7 cellular contexts compared by ENCODE assay signal in the genomic region with DNA sequence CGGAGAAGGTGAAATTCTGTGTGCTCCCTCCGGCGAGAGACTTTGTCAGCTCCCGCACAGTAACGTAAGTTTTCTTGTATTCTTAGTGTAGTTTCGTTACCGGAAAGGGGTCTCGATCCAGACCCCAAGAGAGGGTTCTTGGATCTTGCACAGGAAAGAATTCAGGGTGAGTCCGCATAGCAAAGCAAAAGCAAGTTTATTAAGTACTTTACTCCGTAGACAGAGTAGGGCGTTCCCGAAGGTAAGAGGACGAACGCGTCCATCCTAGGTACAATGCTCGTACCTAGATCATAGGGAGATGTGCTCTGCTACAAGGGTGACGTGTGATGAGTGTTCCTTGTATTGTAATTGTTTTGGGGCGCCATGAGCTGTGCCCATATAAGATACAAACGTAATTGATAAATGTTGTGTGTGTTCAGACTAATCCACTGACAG. TPM values are rescaled to one million over a fixed set of nuclear protein-coding genes. Genes with fewer than 3 reads are reported as not detected.
DNase-seq lines count a peak whose midpoint lies in the region; ATAC-seq, FAIRE-seq and TF ChIP-seq lines count a peak whose summit lies in the region.

No MANE protein-coding gene starts in this region.

- H3K4me3 ChIP-seq in OCI-LY1 (ENCODE audit: low read depth, low read length, poor library complexity, severe bottlenecking): peak overlapping the region; percentile 98
- peak overlapping the region; percentile 88 for H3K4me3 ChIP-seq in neural progenitor cell

- peak; percentile 17 for ATAC-seq in GM18858 (IDR thresholded peaks at IDR 0.05; ENCODE audit: unreplicated experiment)

- H2AFZ ChIP-seq in OCI-LY1 (ENCODE audit: low read length) (peak overlapping the region; percentile 92), neural progenitor cell (replicated peaks) (peak overlapping the region; percentile 86)

- H3K9me3 Mint-ChIP-seq in HFFc6 (peaks cover 11% of the 10 kb centered on the region), endothelial cell (ENCODE audit: unreplicated experiment) (no peaks in the 10 kb centered on the region), neural progenitor cell (peaks cover 18% of the 10 kb centered on the region)

- peaks cover 44% of the 10 kb centered on the region for H3K4me1 ChIP-seq in OCI-LY1 (ENCODE audit: insufficient read depth, low read length, severe bottlenecking)
- H3K4me1 ChIP-seq in neural progenitor cell: peaks cover 21% of the 10 kb centered on the region

- H3K27me3 ChIP-seq in OCI-LY1 (ENCODE audit: insufficient read depth, low read length) (no peaks in the 10 kb centered on the region), neural progenitor cell (no peaks in the 10 kb centered on the region)

- H3K27me3 Mint-ChIP-seq in HFFc6 (ENCODE audit: insufficient read depth) (peaks cover 11% of the 10 kb centered on the region), endothelial cell (ENCODE audit: unreplicated experiment) (peaks cover 5% of the 10 kb centered on the region), neural progenitor cell (ENCODE audit: insufficient read depth, low read depth) (peaks cover 6% of the 10 kb centered on the region)

- H3K27ac ChIP-seq in OCI-LY1 (ENCODE audit: low read depth, low read length, poor library complexity, severe bottlenecking) (peak overlapping the region; percentile 51), neural progenitor cell (no peak overlapping the region)

- H3K36me3 Mint-ChIP-seq in HFFc6 (ENCODE audit: low read depth) (peaks cover 50% of the 10 kb centered on the region), endothelial cell (ENCODE audit: low read depth, unreplicated experiment) (peaks cover 11% of the 10 kb centered on the region), neural progenitor cell (peaks cover 50% of the 10 kb centered on the region)

- H3K27ac Mint-ChIP-seq in HFFc6 (peak overlapping the region; percentile 98), endothelial cell (ENCODE audit: unreplicated experiment) (peak overlapping the region; percentile 58), neural progenitor cell (peak overlapping the region; percentile 96)

- H3K4me3 Mint-ChIP-seq in HFFc6: peak overlapping the region; percentile 99
- peak overlapping the region; percentile 97 for H3K4me3 Mint-ChIP-seq in endothelial cell (ENCODE audit: unreplicated experiment)
- peak overlapping the region; percentile 100 for H3K4me3 Mint-ChIP-seq in neural progenitor cell

- H3K9me2 ChIP-seq in OCI-LY1 (ENCODE audit: low read depth, low read length): no peaks in the 10 kb centered on the region

- FAIRE-seq in H54 (lab: Jason Lieb, UNC): no peak

- H3K36me3 ChIP-seq in OCI-LY1 (ENCODE audit: insufficient read depth, low read length) (peaks cover 39% of the 10 kb centered on the region), neural progenitor cell (no peaks in the 10 kb centered on the region)

- peak overlapping the region; percentile 97 for H3K9ac ChIP-seq in OCI-LY1 (ENCODE audit: low read length)
- peak overlapping the region; percentile 56 for H3K9ac ChIP-seq in neural progenitor cell

- no peak for TF ChIP-seq POLR2A in H54 (IDR thresholded peaks at IDR 0.05; ENCODE audit: low read depth, low read length)

- peaks cover 45% of the 10 kb centered on the region for H3K79me2 ChIP-seq in OCI-LY1 (ENCODE audit: insufficient read depth, low read length)
- H3K79me2 ChIP-seq in neural progenitor cell (ENCODE audit: low read depth): peaks cover 61% of the 10 kb centered on the region

- no peaks in the 10 kb centered on the region for H3F3A ChIP-seq in OCI-LY1 (ENCODE audit: insufficient read depth, low read length)
- peaks cover 4% of the 10 kb centered on the region for H3F3A ChIP-seq in neural progenitor cell (ENCODE audit: low read depth)

- TF ChIP-seq CTCF in HFFc6 (IDR thresholded peaks at IDR 0.05) (no peak), OCI-LY1 (IDR thresholded peaks at IDR 0.05; ENCODE audit: low read length) (no peak), endothelial cell (IDR thresholded peaks at IDR 0.05; ENCODE audit: unreplicated experiment) (no peak), neural progenitor cell (IDR thresholded peaks at IDR 0.05) (no peak)

- H4K20me1 ChIP-seq in OCI-LY1 (ENCODE audit: insufficient read depth, low read length): no peaks in the 10 kb centered on the region
- H4K20me1 ChIP-seq in neural progenitor cell (ENCODE audit: low read depth): peaks cover 25% of the 10 kb centered on the region

- DNase-seq in HFFc6 (no peak), endothelial cell (ENCODE audit: low spot score) (no peak), neural progenitor cell (ENCODE audit: low spot score) (no peak), H54 (ENCODE audit: insufficient read length, low spot score) (no peak)
- DNase-seq in stimulated activated CD4-positive, alpha-beta T cell treated with anti-CD3 and anti-CD28 coated beads, Interleukin-2, amount 100 ng/mL, for 24 hours: no peak

- H3K9me3 ChIP-seq in OCI-LY1 (ENCODE audit: low read length): 0 out of 2 replicates have a peak, but pooled peaks cover 5% of the 10 kb centered on the region
- H3K9me3 ChIP-seq in neural progenitor cell (ENCODE audit: low read depth): no peaks in the 10 kb centered on the region

- H3K4me1 Mint-ChIP-seq in HFFc6 (ENCODE audit: low read depth): peaks cover 45% of the 10 kb centered on the region
- peaks cover 33% of the 10 kb centered on the region for H3K4me1 Mint-ChIP-seq in endothelial cell (ENCODE audit: unreplicated experiment)
- H3K4me1 Mint-ChIP-seq in neural progenitor cell: peaks cover 29% of the 10 kb centered on the region

- H3K4me2 ChIP-seq in OCI-LY1 (ENCODE audit: low read length) (peak overlapping the region; percentile 95), neural progenitor cell (peak overlapping the region; percentile 96)

RNA-seq across cellular contexts. Expression of gene IFI27L1, which starts 0.3 kb away (rescaled TPM):
- 10 to 100 TPM; 22.3 to 28.2 (median 23.7) TPM for total RNA-seq in HFFc6 (2021; fragmentation: NEBNext Ultra II Directional; extraction: Animal tissue kit (Norgen Biotek cat#: 25700))
- total RNA-seq in endothelial cell (ENCODE audit: unreplicated experiment) (33.5 TPM), neural progenitor cell (ENCODE audit: low replicate concordance) (10.8 and 19.9 TPM in 2 replicates)

RNA-seq across cellular contexts. Expression of gene DDX24, which starts 0.4 kb away (rescaled TPM):
- 100 to 1,000 TPM; 167 to 191 (median 187) TPM for total RNA-seq in HFFc6 (2021; fragmentation: NEBNext Ultra II Directional; extraction: Animal tissue kit (Norgen Biotek cat#: 25700))
- total RNA-seq in endothelial cell (ENCODE audit: unreplicated experiment) (89.6 TPM), neural progenitor cell (ENCODE audit: low replicate concordance) (113 and 153 TPM in 2 replicates)

RNA-seq across cellular contexts. Expression of gene IFI27, which starts 29.1 kb away (rescaled TPM):
- under 1 TPM in 2 of 6 experiments, not detected in 4; 0.29 to 0.46 TPM for total RNA-seq in HFFc6 (2021; fragmentation: NEBNext Ultra II Directional; extraction: Animal tissue kit (Norgen Biotek cat#: 25700))
- total RNA-seq in endothelial cell (ENCODE audit: unreplicated experiment) (3.8 TPM), neural progenitor cell (ENCODE audit: low replicate concordance) (0.69 and 2.5 TPM in 2 replicates)

RNA-seq across cellular contexts. Expression of gene IFI27L2, which starts 48.0 kb away (rescaled TPM):
- 100 to 1,000 TPM; 150 to 180 (median 171) TPM for total RNA-seq in HFFc6 (2021; fragmentation: NEBNext Ultra II Directional; extraction: Animal tissue kit (Norgen Biotek cat#: 25700))
- total RNA-seq in endothelial cell (ENCODE audit: unreplicated experiment) (23.7 TPM), neural progenitor cell (ENCODE audit: low replicate concordance) (24.7 and 73.7 TPM in 2 replicates)

RNA-seq across cellular contexts. Expression of gene OTUB2, which starts 55.3 kb away (rescaled TPM):
- 1 to 10 TPM in 4 of 6 experiments, under 1 TPM in 2; 0.77 to 1.8 (median 1.2) TPM for total RNA-seq in HFFc6 (2021; fragmentation: NEBNext Ultra II Directional; extraction: Animal tissue kit (Norgen Biotek cat#: 25700))
- total RNA-seq in endothelial cell (ENCODE audit: unreplicated experiment) (2.3 TPM), neural progenitor cell (ENCODE audit: low replicate concordance) (6.8 and 9.6 TPM in 2 replicates)
